In genomic region chr21:43343992-43344886, GRCh38 we compare ENCODE assay signal across 15 cellular contexts.
DNase-seq lines count a peak whose midpoint lies in the region; ATAC-seq and TF ChIP-seq lines count a peak whose summit lies in the region.
"Had no signal": no experiment of that assay in that cellular context is flagged by ENCODE, and none has a peak within 500 bp of the region (broad histone marks: within the 10 kb centered on the region; RNA-seq: fewer than 3 reads in every experiment).

No MANE protein-coding gene starts in this region.

- H3K36me3 Mint-ChIP-seq in activated CD8-positive, alpha-beta memory T cell treated with anti-CD3 and anti-CD28 coated beads, Interleukin-2, amount 10 ng/mL, durations not matched to agents 7 days and 5 days = no peaks in the 10 kb centered on the region

- CTCF ChIA-PET in activated CD8-positive, alpha-beta memory T cell treated with anti-CD3 and anti-CD28 coated beads, Interleukin-2, amount 10 ng/mL, durations not matched to agents 7 days and 5 days (lab: Charles Lee) = no interaction called here

- no peaks in the 10 kb centered on the region for H4K20me1 ChIP-seq in BLaER1

- H3K9ac ChIP-seq in BLaER1 (no peak overlapping the region), mucosa of stomach (ENCODE audit: low read length) (peak overlapping the region; percentile 58)

- H3K27me3 ChIP-seq in BLaER1 (no peaks in the 10 kb centered on the region), breast epithelium (no peaks in the 10 kb centered on the region), mucosa of stomach (ENCODE audit: control insufficient read depth, insufficient read depth, low read length) (no peaks in the 10 kb centered on the region)
- H3K27me3 ChIP-seq: BE2C had no signal

- no peak for TF ChIP-seq CTCF in breast epithelium (IDR thresholded peaks at IDR 0.05)

- no peak for ATAC-seq in GM18858 (IDR thresholded peaks at IDR 0.05; ENCODE audit: unreplicated experiment)
- no peak for ATAC-seq in activated CD8-positive, alpha-beta memory T cell treated with anti-CD3 and anti-CD28 coated beads, Interleukin-2, amount 10 ng/mL, durations not matched to agents 7 days and 5 days
- ATAC-seq in GM21528 (IDR thresholded peaks at IDR 0.05; ENCODE audit: low FRiP score, unreplicated experiment) = no peak
- ATAC-seq: gastroesophageal sphincter had no signal

- no peaks in the 10 kb centered on the region for H3K27me3 Mint-ChIP-seq in activated CD8-positive, alpha-beta memory T cell treated with anti-CD3 and anti-CD28 coated beads, Interleukin-2, amount 10 ng/mL, durations not matched to agents 7 days and 5 days

- intact Hi-C loops in breast epithelium (cut with DNase I; ENCODE audit: low total_unique reads) = no loop called here

- no peak overlapping the region for H3K4me3 Mint-ChIP-seq in activated CD8-positive, alpha-beta memory T cell treated with anti-CD3 and anti-CD28 coated beads, Interleukin-2, amount 10 ng/mL, durations not matched to agents 7 days and 5 days
- H3K4me3 Mint-ChIP-seq: dendritic cell treated with granulocyte-macrophage colony-stimulating factor and Interleukin-4, amounts not matched to agents 40 ng/mL and 50 ng/mL, for 4 days; T-helper 2 cell treated with Interferon-gamma antibody and Interleukin-4, amounts not matched to agents 5 μg/mL and 100 μg/mL, for 36 hours had no signal

- H3K4me1 ChIP-seq in BLaER1 (peaks cover 84% of the 10 kb centered on the region), breast epithelium (no peaks in the 10 kb centered on the region), mucosa of stomach (ENCODE audit: control insufficient read depth, insufficient read depth, low read length) (peaks cover 57% of the 10 kb centered on the region)
- H3K4me1 ChIP-seq: BE2C had no signal

- no peak for TF ChIP-seq POLR2A in breast epithelium (IDR thresholded peaks at IDR 0.05)

- no peaks in the 10 kb centered on the region for H3K9me3 Mint-ChIP-seq in activated CD8-positive, alpha-beta memory T cell treated with anti-CD3 and anti-CD28 coated beads, Interleukin-2, amount 10 ng/mL, durations not matched to agents 7 days and 5 days (ENCODE audit: low read depth)
- H3K9me3 Mint-ChIP-seq: dendritic cell treated with granulocyte-macrophage colony-stimulating factor and Interleukin-4, amounts not matched to agents 40 ng/mL and 50 ng/mL, for 4 days; T-helper 2 cell treated with Interferon-gamma antibody and Interleukin-4, amounts not matched to agents 5 μg/mL and 100 μg/mL, for 36 hours had no signal

- DNase-seq in breast epithelium (ENCODE audit: low spot score in 2 of 2) (peak in 1 of 2 donors; percentile 79), AML-193 (lab: John Stamatoyannopoulos, UW) (no peak)
- no peak for DNase-seq in activated CD8-positive, alpha-beta memory T cell treated with anti-CD3 and anti-CD28 coated beads, Interleukin-2, amount 10 ng/mL, durations not matched to agents 7 days and 5 days
- DNase-seq: activated naive CD4-positive, alpha-beta T cell treated with anti-CD3 and anti-CD28 coated beads, Interleukin-2, amount 50 U/mL, for 16 hours; BE2C; kidney glomerular epithelial cell had no signal

- H3K9me3 ChIP-seq in BLaER1 = no peaks in the 10 kb centered on the region; the same call in 1 of the 2 replicates
- H3K9me3 ChIP-seq in KOPT-K1 (ENCODE audit: insufficient read depth, low read length, poor library complexity, severe bottlenecking) = no peaks in the 10 kb centered on the region
- no peaks in the 10 kb centered on the region for H3K9me3 ChIP-seq in breast epithelium
- H3K9me3 ChIP-seq in mucosa of stomach (ENCODE audit: control insufficient read depth, low read length) = no peaks in the 10 kb centered on the region
- H3K9me3 ChIP-seq: BE2C, gastroesophageal sphincter, neutrophil had no signal

- H3K4me1 Mint-ChIP-seq in activated CD8-positive, alpha-beta memory T cell treated with anti-CD3 and anti-CD28 coated beads, Interleukin-2, amount 10 ng/mL, durations not matched to agents 7 days and 5 days = peaks cover 7% of the 10 kb centered on the region

- no peak overlapping the region for H3K27ac Mint-ChIP-seq in activated CD8-positive, alpha-beta memory T cell treated with anti-CD3 and anti-CD28 coated beads, Interleukin-2, amount 10 ng/mL, durations not matched to agents 7 days and 5 days
- H3K27ac Mint-ChIP-seq: dendritic cell treated with granulocyte-macrophage colony-stimulating factor and Interleukin-4, amounts not matched to agents 40 ng/mL and 50 ng/mL, for 4 days; T-helper 2 cell treated with Interferon-gamma antibody and Interleukin-4, amounts not matched to agents 5 μg/mL and 100 μg/mL, for 36 hours had no signal

- peak overlapping the region; percentile 19; the same call in 1 of the 2 replicates for H3K4me2 ChIP-seq in BLaER1

- H3K27ac ChIP-seq in BLaER1 (peak overlapping the region; percentile 18; the same call in 1 of the 2 replicates), KOPT-K1 (ENCODE audit: low read depth, low read length, poor library complexity, severe bottlenecking) (peak overlapping the region; percentile 14), breast epithelium (peak overlapping the region; percentile 77 to 80)
- H3K27ac ChIP-seq: gastroesophageal sphincter, neutrophil had no signal

- H3K4me3 ChIP-seq in BLaER1 (no peak overlapping the region), breast epithelium (no peak overlapping the region), mucosa of stomach (ENCODE audit: low read length) (peak overlapping the region; percentile 8)

- no peaks in the 10 kb centered on the region for H3K36me3 ChIP-seq in BLaER1
- no peaks in the 10 kb centered on the region for H3K36me3 ChIP-seq in KOPT-K1 (ENCODE audit: insufficient read depth, low read length)
- H3K36me3 ChIP-seq in breast epithelium = no peaks in the 10 kb centered on the region
- no peaks in the 10 kb centered on the region for H3K36me3 ChIP-seq in mucosa of stomach (ENCODE audit: control insufficient read depth, insufficient read depth, low read length)
- H3K36me3 ChIP-seq: BE2C, gastroesophageal sphincter, neutrophil had no signal

Comparison
In these comparisons a context has a peak if more than half of its experiments do, and no peak if none do; other contexts are left out.
1. H3K27ac ChIP-seq: peak in every context shown above with its lines; median percentile 78 in breast epithelium; 18 in BLaER1; 14 in KOPT-K1.